Comparison of ENCODE assay signal across 17 cellular contexts in genomic region chr14:91464615-91465205, GRCh38. TPM values are rescaled to one million over a fixed set of nuclear protein-coding genes. Genes with fewer than 3 reads are reported as not detected.
DNase-seq lines count a peak whose midpoint lies in the region; ATAC-seq and TF ChIP-seq lines count a peak whose summit lies in the region.
"Had no signal": no experiment of that assay in that cellular context is flagged by ENCODE, and none has a peak within 500 bp of the region (broad histone marks: within the 10 kb centered on the region; RNA-seq: fewer than 3 reads in every experiment).

No MANE protein-coding gene starts in this region.

- H2AFZ ChIP-seq in osteoblast (ENCODE audit: low read length), result no peak overlapping the region

- H3K27me3 ChIP-seq in foreskin keratinocyte (no peaks in the 10 kb centered on the region), osteoblast (ENCODE audit: insufficient read depth, low read length) (no peaks in the 10 kb centered on the region)
- H3K27me3 ChIP-seq: brain microvascular endothelial cell, left lung, upper lobe of right lung had no signal

- no peaks in the 10 kb centered on the region for H3K9me3 Mint-ChIP-seq in activated naive CD4-positive, alpha-beta T cell treated with anti-CD3 and anti-CD28 coated beads for 36 hours
- H3K9me3 Mint-ChIP-seq in activated naive CD4-positive, alpha-beta T cell treated with anti-CD3 and anti-CD28 coated beads, Interleukin-2, amount 10 ng/mL, durations not matched to agents 7 days and 5 days, result no peaks in the 10 kb centered on the region
- H3K9me3 Mint-ChIP-seq in activated naive CD8-positive, alpha-beta T cell treated with anti-CD3 and anti-CD28 coated beads, Interleukin-2, amount 50 U/mL, for 24 hours, result no peaks in the 10 kb centered on the region

- peaks cover 77% of the 10 kb centered on the region for H3K36me3 ChIP-seq in osteoblast (ENCODE audit: insufficient read depth, low read length)

- H3K4me1 ChIP-seq in foreskin keratinocyte (peaks cover 4% of the 10 kb centered on the region), osteoblast (ENCODE audit: insufficient read depth, low read length) (no peaks in the 10 kb centered on the region)
- H3K4me1 ChIP-seq: left lung, psoas muscle, upper lobe of right lung had no signal

- CTCF ChIA-PET in activated naive CD4-positive, alpha-beta T cell treated with anti-CD3 and anti-CD28 coated beads for 36 hours (lab: Charles Lee), result interaction anchor here (0.6 to 1.3 kb wide), 4 partner anchors 12 to 293 kb away, joined by 3 to 6 read pairs (median 4); no protein-coding TSS in a partner anchor
- CTCF ChIA-PET in activated naive CD4-positive, alpha-beta T cell treated with anti-CD3 and anti-CD28 coated beads, Interleukin-2, amount 10 ng/mL, durations not matched to agents 7 days and 5 days (lab: Charles Lee), result no interaction called here

- H3K4me3 ChIP-seq in osteoblast (ENCODE audit: insufficient read depth, low read length), result no peak overlapping the region
- H3K4me3 ChIP-seq: left lung, psoas muscle, upper lobe of right lung had no signal

- TF ChIP-seq CTCF in foreskin keratinocyte (conservative IDR thresholded peaks at IDR 0.05) (no peak), osteoblast (IDR thresholded peaks at IDR 0.05; ENCODE audit: extremely low read depth, low read depth, low read length) (no peak)

- H3K27ac ChIP-seq in foreskin keratinocyte, result no peak overlapping the region
- H3K27ac ChIP-seq in osteoblast (ENCODE audit: low read depth, low read length), result no peak overlapping the region
- H3K27ac ChIP-seq: brain microvascular endothelial cell, left lung, psoas muscle, upper lobe of right lung had no signal

- H3K9me3 ChIP-seq in osteoblast (ENCODE audit: low read depth, low read length), result no peaks in the 10 kb centered on the region
- H3K9me3 ChIP-seq: left lung, psoas muscle, SK-N-SH, upper lobe of right lung had no signal

- H4K20me1 ChIP-seq in osteoblast (ENCODE audit: insufficient read depth, low read length), result no peaks in the 10 kb centered on the region

- H3K27ac Mint-ChIP-seq in activated naive CD4-positive, alpha-beta T cell treated with anti-CD3 and anti-CD28 coated beads for 36 hours, result peak overlapping the region; percentile 66
- H3K27ac Mint-ChIP-seq in activated naive CD4-positive, alpha-beta T cell treated with anti-CD3 and anti-CD28 coated beads, Interleukin-2, amount 10 ng/mL, durations not matched to agents 7 days and 5 days, result no peak overlapping the region
- H3K27ac Mint-ChIP-seq in activated naive CD8-positive, alpha-beta T cell treated with anti-CD3 and anti-CD28 coated beads, Interleukin-2, amount 50 U/mL, for 24 hours, result peak overlapping the region; percentile 85

- ATAC-seq in activated naive CD8-positive, alpha-beta T cell treated with anti-CD3 and anti-CD28 coated beads, Interleukin-2, amount 50 U/mL, for 24 hours, result peak; percentile 90
- ATAC-seq in foreskin keratinocyte, result no peak
- ATAC-seq: left lung, psoas muscle, upper lobe of right lung had no signal

- DNase-seq in activated naive CD4-positive, alpha-beta T cell treated with anti-CD3 and anti-CD28 coated beads for 36 hours, result peak; percentile 11
- no peak for DNase-seq in activated naive CD4-positive, alpha-beta T cell treated with anti-CD3 and anti-CD28 coated beads, Interleukin-2, amount 10 ng/mL, durations not matched to agents 7 days and 5 days
- peak; percentile 59 for DNase-seq in NCI-H2227 (lab: John Stamatoyannopoulos, UW; ENCODE audit: unreplicated experiment)
- no peak for DNase-seq in activated naive CD8-positive, alpha-beta T cell treated with anti-CD3 and anti-CD28 coated beads, Interleukin-2, amount 50 U/mL, for 24 hours
- peak; percentile 49 for DNase-seq in stimulated activated CD8-positive, alpha-beta memory T cell treated with anti-CD3 and anti-CD28 coated beads, Interleukin-4, amount 100 ng/mL, for 48 hours
- no peak for DNase-seq in foreskin keratinocyte
- no peak for DNase-seq in osteoblast (ENCODE audit: insufficient read length, low spot score, missing footprints)
- DNase-seq in AG08396 (ENCODE audit: low spot score), result no peak
- DNase-seq: activated CD8-positive, alpha-beta memory T cell treated with anti-CD3 and anti-CD28 coated beads, Interleukin-2, amount 50 U/mL, for 48 hours; brain microvascular endothelial cell; left lung; NCI-H1092 treated with DMSO at 0.1 percent for 48 hours; NCI-H524; psoas muscle; SK-N-SH; stimulated activated CD4-positive, alpha-beta T cell treated with anti-CD3 and anti-CD28 coated beads, Interleukin-4, amount 100 ng/mL, for 1 hour; upper lobe of right lung had no signal

- H3K4me2 ChIP-seq in osteoblast (ENCODE audit: insufficient read depth, low read length), result no peak overlapping the region
- H3K4me2 ChIP-seq: SK-N-SH had no signal

- peaks cover 14% of the 10 kb centered on the region for H3K79me2 ChIP-seq in osteoblast (ENCODE audit: insufficient read depth, low read length)

- H3K4me3 Mint-ChIP-seq in activated naive CD4-positive, alpha-beta T cell treated with anti-CD3 and anti-CD28 coated beads for 36 hours, result no peak overlapping the region
- no peak overlapping the region for H3K4me3 Mint-ChIP-seq in activated naive CD4-positive, alpha-beta T cell treated with anti-CD3 and anti-CD28 coated beads, Interleukin-2, amount 10 ng/mL, durations not matched to agents 7 days and 5 days
- no peak overlapping the region for H3K4me3 Mint-ChIP-seq in activated naive CD8-positive, alpha-beta T cell treated with anti-CD3 and anti-CD28 coated beads, Interleukin-2, amount 50 U/mL, for 24 hours

- no peaks in the 10 kb centered on the region for H3K27me3 Mint-ChIP-seq in activated naive CD4-positive, alpha-beta T cell treated with anti-CD3 and anti-CD28 coated beads for 36 hours (ENCODE audit: low read depth)
- H3K27me3 Mint-ChIP-seq in activated naive CD4-positive, alpha-beta T cell treated with anti-CD3 and anti-CD28 coated beads, Interleukin-2, amount 10 ng/mL, durations not matched to agents 7 days and 5 days, result no peaks in the 10 kb centered on the region
- no peaks in the 10 kb centered on the region for H3K27me3 Mint-ChIP-seq in activated naive CD8-positive, alpha-beta T cell treated with anti-CD3 and anti-CD28 coated beads, Interleukin-2, amount 50 U/mL, for 24 hours

- peaks cover 32% of the 10 kb centered on the region for H3K4me1 Mint-ChIP-seq in activated naive CD4-positive, alpha-beta T cell treated with anti-CD3 and anti-CD28 coated beads for 36 hours (ENCODE audit: low read depth)
- H3K4me1 Mint-ChIP-seq in activated naive CD4-positive, alpha-beta T cell treated with anti-CD3 and anti-CD28 coated beads, Interleukin-2, amount 10 ng/mL, durations not matched to agents 7 days and 5 days, result peaks cover 2% of the 10 kb centered on the region
- peaks cover 33% of the 10 kb centered on the region for H3K4me1 Mint-ChIP-seq in activated naive CD8-positive, alpha-beta T cell treated with anti-CD3 and anti-CD28 coated beads, Interleukin-2, amount 50 U/mL, for 24 hours

- H3K36me3 Mint-ChIP-seq in activated naive CD4-positive, alpha-beta T cell treated with anti-CD3 and anti-CD28 coated beads for 36 hours (ENCODE audit: low read depth), result peaks cover 54% of the 10 kb centered on the region
- H3K36me3 Mint-ChIP-seq in activated naive CD4-positive, alpha-beta T cell treated with anti-CD3 and anti-CD28 coated beads, Interleukin-2, amount 10 ng/mL, durations not matched to agents 7 days and 5 days, result peaks cover 69% of the 10 kb centered on the region
- H3K36me3 Mint-ChIP-seq in activated naive CD8-positive, alpha-beta T cell treated with anti-CD3 and anti-CD28 coated beads, Interleukin-2, amount 50 U/mL, for 24 hours (ENCODE audit: low read depth), result peaks cover 69% of the 10 kb centered on the region

- intact Hi-C loops in activated naive CD4-positive, alpha-beta T cell treated with anti-CD3 and anti-CD28 coated beads for 36 hours (cut with micrococcal nuclease), result no loop called here

RNA-seq across cellular contexts. Expression of gene PPP4R3A, which starts 45.4 kb away (rescaled TPM):
- total RNA-seq in activated naive CD4-positive, alpha-beta T cell treated with anti-CD3 and anti-CD28 coated beads for 36 hours, result 100 to 1,000 TPM; 114 to 118 TPM
- total RNA-seq in foreskin keratinocyte, result 82.5 and 88.5 TPM in 2 replicates
- 35.1 and 39.9 TPM in 2 replicates for polyA plus RNA-seq in foreskin keratinocyte
- total RNA-seq in osteoblast, result 43.4 and 49.2 TPM in 2 replicates

RNA-seq across cellular contexts. Expression of gene CCDC88C, which starts 47.1 kb away (rescaled TPM):
- 10 to 100 TPM; 76.0 to 83.3 TPM for total RNA-seq in activated naive CD4-positive, alpha-beta T cell treated with anti-CD3 and anti-CD28 coated beads for 36 hours
- total RNA-seq in foreskin keratinocyte, result 5.0 and 7.4 TPM in 2 replicates
- 2.4 and 3.7 TPM in 2 replicates for polyA plus RNA-seq in foreskin keratinocyte
- total RNA-seq in osteoblast, result 0.29 and 0.36 TPM in 2 replicates

Comparison
In these comparisons a context has a peak if more than half of its experiments do, and no peak if none do; other contexts are left out.
1. DNase-seq: peak in activated naive CD4-positive, alpha-beta T cell treated with anti-CD3 and anti-CD28 coated beads for 36 hours (single experiment), NCI-H2227 (single experiment) and stimulated activated CD8-positive, alpha-beta memory T cell treated with anti-CD3 and anti-CD28 coated beads, Interleukin-4, amount 100 ng/mL, for 48 hours (single experiment); none in activated naive CD4-positive, alpha-beta T cell treated with anti-CD3 and anti-CD28 coated beads, Interleukin-2, amount 10 ng/mL, durations not matched to agents 7 days and 5 days (single experiment), activated naive CD8-positive, alpha-beta T cell treated with anti-CD3 and anti-CD28 coated beads, Interleukin-2, amount 50 U/mL, for 24 hours (single experiment), foreskin keratinocyte (0 of 2), osteoblast (single experiment) and AG08396 (single experiment).